In the genomic region with DNA sequence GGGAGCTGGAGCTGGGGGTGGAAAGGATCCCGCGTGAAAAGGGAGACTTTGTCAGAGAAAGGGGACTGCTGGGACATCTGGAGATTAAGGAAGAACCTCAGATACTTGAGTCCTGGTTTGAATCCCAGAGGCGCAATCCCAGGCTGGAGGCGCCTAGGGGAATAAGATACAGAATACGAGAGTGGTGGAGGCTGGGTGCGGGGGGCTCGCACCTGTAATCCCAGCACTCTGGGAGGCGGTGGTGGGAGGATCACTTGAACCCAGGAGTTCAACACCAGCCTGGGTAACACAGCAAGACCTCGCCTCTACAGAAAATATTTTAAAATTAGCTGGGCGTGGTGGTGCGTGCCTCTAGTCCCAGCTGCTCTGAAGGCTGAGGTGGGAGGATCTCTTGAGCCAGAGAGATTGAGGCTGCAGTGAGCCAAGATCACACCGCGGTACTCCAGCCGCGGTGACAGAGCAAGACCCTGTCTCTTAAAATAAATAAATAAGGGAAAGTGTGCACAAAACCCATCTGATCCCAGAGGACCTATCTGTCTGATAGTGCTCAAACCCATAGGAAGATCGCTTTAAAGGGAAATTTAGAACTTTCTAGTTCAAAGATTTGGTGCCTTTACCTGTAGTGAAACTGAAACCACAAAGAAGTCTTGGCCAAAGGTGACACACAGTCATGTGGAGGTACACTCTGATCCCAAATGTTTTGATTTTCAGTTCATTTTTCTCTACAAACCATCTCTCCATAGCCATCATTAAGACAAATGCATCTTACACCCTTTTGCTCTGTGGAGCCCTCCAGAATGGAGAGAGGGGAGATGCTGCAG, we compare ENCODE assay signal across 7 cellular contexts. TPM values are rescaled to one million over a fixed set of nuclear protein-coding genes. Genes with fewer than 3 reads are reported as not detected.
DNase-seq lines count a peak whose midpoint lies in the region; ATAC-seq and TF ChIP-seq lines count a peak whose summit lies in the region.

No MANE protein-coding gene starts in this region.

- CTCF ChIA-PET in WTC11 (lab: Charles Lee), result interaction anchor here (0.7 to 19.3 kb wide), 28 partner anchors 10 to 208 kb away, joined by 3 to 1122 read pairs (median 8); partner anchors contain the start of genes CDK5RAP3, LRRC46, MRPL10 and OSBPL7

- H3K27me3 Mint-ChIP-seq in HFFc6 (ENCODE audit: insufficient read depth), result no peaks in the 10 kb centered on the region; the same call in 1 of the 2 replicates
- peaks cover 26% of the 10 kb centered on the region for H3K27me3 Mint-ChIP-seq in WTC11 (ENCODE audit: low read depth)
- peaks cover 7% of the 10 kb centered on the region for H3K27me3 Mint-ChIP-seq in glutamatergic neuron (ENCODE audit: unreplicated experiment)

- POLR2A ChIA-PET in WTC11 (lab: Charles Lee), result interaction anchor here (0.8 to 1.8 kb wide), 4 partner anchors 43 to 192 kb away, joined by 3 to 8 read pairs (median 5); partner anchors contain the start of genes KPNB1 and SP2

- no peaks in the 10 kb centered on the region for H3K36me3 Mint-ChIP-seq in HFFc6 (ENCODE audit: low read depth)
- H3K36me3 Mint-ChIP-seq in WTC11, result no peaks in the 10 kb centered on the region
- no peaks in the 10 kb centered on the region for H3K36me3 Mint-ChIP-seq in glutamatergic neuron (ENCODE audit: unreplicated experiment)

- WGBS in spleen, 5 donors, result 60 to 76% (median 73%) methylated on average over 16 of the region's 16 CpGs

- peak; percentile 2 for ATAC-seq in WTC11
- no peak for ATAC-seq in GM19324 (IDR thresholded peaks at IDR 0.05; ENCODE audit: low FRiP score, unreplicated experiment)
- no peak for ATAC-seq in HG02571 (IDR thresholded peaks at IDR 0.05; ENCODE audit: unreplicated experiment)

- H3K27me3 ChIP-seq in spleen (replicated peaks in 1 of 7), result peaks cover 0 to 30% (median 7%) of the 10 kb centered on the region in 7 donors

- TF ChIP-seq CTCF in HFFc6 (IDR thresholded peaks at IDR 0.05) (peak; percentile 43), WTC11 (IDR thresholded peaks at IDR 0.05) (peak; percentile 33), glutamatergic neuron (IDR thresholded peaks at IDR 0.05; ENCODE audit: partially characterized antibody, unreplicated experiment) (peak; percentile 52), spleen (IDR thresholded peaks at IDR 0.05 in 8 of 11, conservative IDR thresholded peaks at IDR 0.05 in 3 of 11) (peak in 3 of 11 experiments; percentile 23 to 32 (median 31))

- peak overlapping the region; percentile 79 for H3K27ac Mint-ChIP-seq in HFFc6
- no peak overlapping the region for H3K27ac Mint-ChIP-seq in WTC11
- peak overlapping the region; percentile 71 for H3K27ac Mint-ChIP-seq in glutamatergic neuron (ENCODE audit: unreplicated experiment)

- intact Hi-C loops in spleen (cut with DNase I; ENCODE audit: low total_unique reads), result loop anchor here (2.0 kb wide), 1 partner anchor 49 kb away; no protein-coding TSS in a partner anchor

- H3K4me1 Mint-ChIP-seq in HFFc6 (ENCODE audit: low read depth) (peaks cover 56% of the 10 kb centered on the region), WTC11 (peaks cover 48% of the 10 kb centered on the region), glutamatergic neuron (ENCODE audit: low read depth, unreplicated experiment) (peaks cover 7% of the 10 kb centered on the region)

- no peaks in the 10 kb centered on the region for H3K9me3 Mint-ChIP-seq in HFFc6
- H3K9me3 Mint-ChIP-seq in WTC11, result no peaks in the 10 kb centered on the region
- no peaks in the 10 kb centered on the region for H3K9me3 Mint-ChIP-seq in glutamatergic neuron (ENCODE audit: unreplicated experiment)

- peaks cover 21 to 69% (median 50%) of the 10 kb centered on the region in 6 donors for H3K4me1 ChIP-seq in spleen

- H3K36me3 ChIP-seq in spleen, result peaks cover 0 to 26% (median 11%) of the 10 kb centered on the region in 6 donors

- DNase-seq in HFFc6, result no peak
- DNase-seq in WTC11 (ENCODE audit: low spot score), result no peak
- no peak for DNase-seq in glutamatergic neuron
- DNase-seq in spleen, result no peak
- no peak for DNase-seq in NCI-H2227 (lab: John Stamatoyannopoulos, UW; ENCODE audit: unreplicated experiment)

- no peaks in the 10 kb centered on the region for H3K9me3 ChIP-seq in spleen

- H3K4me3 Mint-ChIP-seq in HFFc6 (peak overlapping the region; percentile 97), WTC11 (peak overlapping the region; percentile 95), glutamatergic neuron (ENCODE audit: unreplicated experiment) (peak overlapping the region; percentile 89)

- H3K27ac ChIP-seq in spleen, result peak overlapping the region; percentile 65 to 84 (median 80)

- TF ChIP-seq POLR2A in spleen (IDR thresholded peaks at IDR 0.05), result no peak

- peak overlapping the region in 6 of 8 donors; percentile 74 to 86 (median 78) for H3K4me3 ChIP-seq in spleen

TF ChIP-seq in WTC11, 78 proteins besides CTCF, POLR2A, EP300 and RAD21 (continues in another document):
- TF ChIP-seq, protein P1, sequence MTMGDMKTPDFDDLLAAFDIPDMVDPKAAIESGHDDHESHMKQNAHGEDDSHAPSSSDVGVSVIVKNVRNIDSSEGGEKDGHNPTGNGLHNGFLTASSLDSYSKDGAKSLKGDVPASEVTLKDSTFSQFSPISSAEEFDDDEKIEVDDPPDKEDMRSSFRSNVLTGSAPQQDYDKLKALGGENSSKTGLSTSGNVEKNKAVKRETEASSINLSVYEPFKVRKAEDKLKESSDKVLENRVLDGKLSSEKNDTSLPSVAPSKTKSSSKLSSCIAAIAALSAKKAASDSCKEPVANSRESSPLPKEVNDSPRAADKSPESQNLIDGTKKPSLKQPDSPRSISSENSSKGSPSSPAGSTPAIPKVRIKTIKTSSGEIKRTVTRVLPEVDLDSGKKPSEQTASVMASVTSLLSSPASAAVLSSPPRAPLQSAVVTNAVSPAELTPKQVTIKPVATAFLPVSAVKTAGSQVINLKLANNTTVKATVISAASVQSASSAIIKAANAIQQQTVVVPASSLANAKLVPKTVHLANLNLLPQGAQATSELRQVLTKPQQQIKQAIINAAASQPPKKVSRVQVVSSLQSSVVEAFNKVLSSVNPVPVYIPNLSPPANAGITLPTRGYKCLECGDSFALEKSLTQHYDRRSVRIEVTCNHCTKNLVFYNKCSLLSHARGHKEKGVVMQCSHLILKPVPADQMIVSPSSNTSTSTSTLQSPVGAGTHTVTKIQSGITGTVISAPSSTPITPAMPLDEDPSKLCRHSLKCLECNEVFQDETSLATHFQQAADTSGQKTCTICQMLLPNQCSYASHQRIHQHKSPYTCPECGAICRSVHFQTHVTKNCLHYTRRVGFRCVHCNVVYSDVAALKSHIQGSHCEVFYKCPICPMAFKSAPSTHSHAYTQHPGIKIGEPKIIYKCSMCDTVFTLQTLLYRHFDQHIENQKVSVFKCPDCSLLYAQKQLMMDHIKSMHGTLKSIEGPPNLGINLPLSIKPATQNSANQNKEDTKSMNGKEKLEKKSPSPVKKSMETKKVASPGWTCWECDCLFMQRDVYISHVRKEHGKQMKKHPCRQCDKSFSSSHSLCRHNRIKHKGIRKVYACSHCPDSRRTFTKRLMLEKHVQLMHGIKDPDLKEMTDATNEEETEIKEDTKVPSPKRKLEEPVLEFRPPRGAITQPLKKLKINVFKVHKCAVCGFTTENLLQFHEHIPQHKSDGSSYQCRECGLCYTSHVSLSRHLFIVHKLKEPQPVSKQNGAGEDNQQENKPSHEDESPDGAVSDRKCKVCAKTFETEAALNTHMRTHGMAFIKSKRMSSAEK (CRISPR knock-in tag; IDR thresholded peaks at IDR 0.05; ENCODE audit: borderline replicate concordance), result no peak
- TF ChIP-seq NR1H2 (CRISPR knock-in tag; IDR thresholded peaks at IDR 0.05), result no peak
- TF ChIP-seq, protein P2, sequence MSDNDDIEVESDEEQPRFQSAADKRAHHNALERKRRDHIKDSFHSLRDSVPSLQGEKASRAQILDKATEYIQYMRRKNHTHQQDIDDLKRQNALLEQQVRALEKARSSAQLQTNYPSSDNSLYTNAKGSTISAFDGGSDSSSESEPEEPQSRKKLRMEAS (CRISPR knock-in tag; IDR thresholded peaks at IDR 0.05), result 0 out of 2 replicates have a peak, but pooled peaks have one; percentile 5
- no peak for TF ChIP-seq ATF3 (CRISPR knock-in tag; conservative IDR thresholded peaks at IDR 0.05)

RNA-seq across cellular contexts. Expression of gene SCRN2, which starts 0.6 kb away (rescaled TPM):
- total RNA-seq in HFFc6 (2021; fragmentation: NEBNext Ultra II Directional; extraction: Animal tissue kit (Norgen Biotek cat#: 25700)), result 10 to 100 TPM; 33.9 to 46.6 (median 39.1) TPM
- total RNA-seq in WTC11 (2021) (50.8 to 54.1 TPM (median 51.6 TPM) in 3 replicates), glutamatergic neuron (ENCODE audit: unreplicated experiment) (39.1 TPM), spleen (10 to 100 TPM; 37.5 to 59.4 (median 49.0) TPM)
- 10 to 100 TPM; 38.9 to 58.0 (median 50.4) TPM for polyA plus RNA-seq in spleen

RNA-seq across cellular contexts. Expression of gene SP6, which starts 9.3 kb away (rescaled TPM):
- total RNA-seq in HFFc6 (2021; fragmentation: NEBNext Ultra II Directional; extraction: Animal tissue kit (Norgen Biotek cat#: 25700)), result 1 to 10 TPM in 4 of 6 experiments, under 1 TPM in 2; 0.45 to 1.2 (median 1.1) TPM
- total RNA-seq in WTC11 (2021) (2.0 to 3.3 TPM (median 2.3 TPM) in 3 replicates), glutamatergic neuron (ENCODE audit: unreplicated experiment) (1.7 TPM), spleen (1 to 10 TPM in 5 of 7 donors, under 1 TPM in 2; 0.19 to 3.0 (median 2.0) TPM)
- under 1 TPM; 0.11 to 0.90 (median 0.27) TPM for polyA plus RNA-seq in spleen

RNA-seq across cellular contexts. Expression of gene LRRC46, which starts 10.2 kb away (rescaled TPM):
- total RNA-seq in HFFc6 (2021; fragmentation: NEBNext Ultra II Directional; extraction: Animal tissue kit (Norgen Biotek cat#: 25700)), result 1 to 10 TPM in 1 of 6 experiments, under 1 TPM in 5; 0.41 to 1.1 (median 0.83) TPM
- total RNA-seq in WTC11 (2021) (0.09 to 0.39 TPM (median 0.30 TPM) in 3 replicates), glutamatergic neuron (ENCODE audit: unreplicated experiment) (1.3 TPM), spleen (1 to 10 TPM in 3 of 7 donors, under 1 TPM in 4; 0.42 to 1.3 (median 0.66) TPM)
- polyA plus RNA-seq in spleen, result 1 to 10 TPM; 1.0 to 1.4 (median 1.2) TPM

RNA-seq across cellular contexts. Expression of gene MRPL10, which starts 10.4 kb away (rescaled TPM):
- 10 to 100 TPM; 39.4 to 48.0 (median 43.7) TPM for total RNA-seq in HFFc6 (2021; fragmentation: NEBNext Ultra II Directional; extraction: Animal tissue kit (Norgen Biotek cat#: 25700))
- 80.1 to 87.0 TPM (median 85.3 TPM) in 3 replicates for total RNA-seq in WTC11 (2021)
- 38.7 TPM for total RNA-seq in glutamatergic neuron (ENCODE audit: unreplicated experiment)
- 10 to 100 TPM; 24.4 to 46.1 (median 32.2) TPM for total RNA-seq in spleen
- 10 to 100 TPM; 27.2 to 42.3 (median 36.2) TPM for polyA plus RNA-seq in spleen

RNA-seq across cellular contexts. Expression of gene OSBPL7, which starts 20.1 kb away (rescaled TPM):
- total RNA-seq in HFFc6 (2021; fragmentation: NEBNext Ultra II Directional; extraction: Animal tissue kit (Norgen Biotek cat#: 25700)), result 10 to 100 TPM in 2 of 6 experiments, 1 to 10 TPM in 4; 7.0 to 10.7 (median 9.2) TPM
- total RNA-seq in WTC11 (2021), result 8.2 to 13.5 TPM (median 10.7 TPM) in 3 replicates
- total RNA-seq in glutamatergic neuron (ENCODE audit: unreplicated experiment), result 30.0 TPM
- 10 to 100 TPM; 17.3 to 33.3 (median 23.0) TPM for total RNA-seq in spleen
- 10 to 100 TPM in 2 of 3 donors, 1 to 10 TPM in 1; 7.7 to 17.7 (median 10.7) TPM for polyA plus RNA-seq in spleen
